In the genomic region with DNA sequence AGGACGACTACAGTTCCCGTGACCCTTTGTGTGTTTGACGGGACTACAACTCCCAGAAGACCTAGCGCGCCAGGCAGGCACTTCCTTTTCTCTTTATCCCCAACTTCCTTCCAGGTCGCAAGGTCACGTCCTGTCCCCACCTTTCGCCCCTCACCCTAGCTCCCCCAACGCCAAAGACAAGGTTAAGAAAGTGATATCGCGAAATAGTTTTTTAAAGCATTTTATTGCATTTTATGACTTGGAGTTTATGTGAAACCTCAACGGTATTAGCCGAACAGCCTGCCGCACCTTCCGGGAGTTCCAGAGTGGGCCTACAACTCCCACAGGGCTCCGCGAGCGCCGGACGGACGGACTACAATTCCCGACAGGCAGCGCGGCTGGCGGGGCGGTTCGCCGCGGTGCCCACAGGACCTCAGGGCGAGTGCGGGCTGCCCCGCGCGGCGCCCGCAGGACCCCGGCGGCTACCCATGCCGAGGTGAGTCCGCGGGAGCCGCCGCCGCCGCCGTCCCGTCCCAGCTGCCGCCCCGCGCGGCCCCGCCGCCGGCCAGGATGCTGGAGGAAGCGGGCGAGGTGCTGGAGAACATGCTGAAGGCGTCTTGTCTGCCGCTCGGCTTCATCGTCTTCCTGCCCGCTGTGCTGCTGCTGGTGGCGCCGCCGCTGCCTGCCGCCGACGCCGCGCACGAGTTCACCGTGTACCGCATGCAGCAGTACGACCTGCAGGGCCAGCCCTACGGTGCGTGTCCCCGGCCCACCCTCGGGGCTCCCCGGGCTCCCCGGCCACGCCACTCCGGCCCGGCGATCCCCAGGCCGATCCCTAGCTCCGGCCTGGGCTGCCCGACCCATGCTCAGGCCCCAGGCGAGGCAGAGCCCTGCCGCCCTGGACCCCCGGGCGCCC, we compare ENCODE assay signal across 8 cellular contexts. TPM values are rescaled to one million over a fixed set of nuclear protein-coding genes. Genes with fewer than 3 reads are reported as not detected.
A peak's percentile ranks its signal among the peaks of the same experiment; 100 is the strongest.
DNase-seq lines count a peak whose midpoint lies in the region; FAIRE-seq and TF ChIP-seq lines count a peak whose summit lies in the region.

NCLN (plus strand) TSS at position 449 of the 895 bp plus-strand sequence; CDS start at position 550, 101 bp downstream.

- H2AK5ac ChIP-seq in neuronal stem cell (ENCODE audit: low read depth, low read length) = peak within 1 kb of the TSS; percentile 91

- peaks cover 58% of the 10 kb centered on the region for H3K4me1 Mint-ChIP-seq in activated naive CD4-positive, alpha-beta T cell treated with anti-CD3 and anti-CD28 coated beads for 36 hours (ENCODE audit: low read depth)

- H3K27ac Mint-ChIP-seq in activated naive CD4-positive, alpha-beta T cell treated with anti-CD3 and anti-CD28 coated beads for 36 hours = peak within 1 kb of the TSS; percentile 99

- H3K36me3 ChIP-seq in neuronal stem cell (replicated peaks in 1 of 2; ENCODE audit: control insufficient read depth in 2 of 2, insufficient read depth in 2 of 2, low read length in 2 of 2) = peaks cover 6 to 7% of the 10 kb centered on the region in 2 donors

- no peaks in the 10 kb centered on the region for H3K9me3 Mint-ChIP-seq in activated naive CD4-positive, alpha-beta T cell treated with anti-CD3 and anti-CD28 coated beads for 36 hours

- no peaks in the 10 kb centered on the region for H3K27me3 Mint-ChIP-seq in activated naive CD4-positive, alpha-beta T cell treated with anti-CD3 and anti-CD28 coated beads for 36 hours (ENCODE audit: low read depth)

- peaks cover 6 to 12% of the 10 kb centered on the region in 2 donors for H3K4me1 ChIP-seq in neuronal stem cell (ENCODE audit: control insufficient read depth in 2 of 2, insufficient read depth in 1 of 2, low read depth in 1 of 2, low read length in 2 of 2)

- CTCF ChIA-PET in activated naive CD4-positive, alpha-beta T cell treated with anti-CD3 and anti-CD28 coated beads for 36 hours (lab: Charles Lee) = interaction anchor here (1.6 kb wide), 1 partner anchor 234 kb away, joined by 3 read pairs; no protein-coding TSS in a partner anchor

- H2AFZ ChIP-seq in neuronal stem cell (ENCODE audit: low read length) = peak within 1 kb of the TSS; percentile 96

- no peak within 1 kb of the TSS for H2BK120ac ChIP-seq in neuronal stem cell (ENCODE audit: low read depth, low read length)

- DNase-seq in GDM1 (lab: John Stamatoyannopoulos, UW) (peak; percentile 89), HFF-Myc (ENCODE audit: extremely low read depth, low read depth) (peak; percentile 78), NAMALWA (ENCODE audit: low spot score) (peak; percentile 96), SK-N-DZ (ENCODE audit: low spot score) (peak; percentile 94), frontal cortex (ENCODE audit: low spot score in 2 of 2) (peak; percentile 93 to 96), neuronal stem cell (ENCODE audit: low spot score) (peak; percentile 96)
- DNase-seq in activated naive CD4-positive, alpha-beta T cell treated with anti-CD3 and anti-CD28 coated beads for 36 hours = peak; percentile 95

- intact Hi-C loops in activated naive CD4-positive, alpha-beta T cell treated with anti-CD3 and anti-CD28 coated beads for 36 hours (cut with micrococcal nuclease) = loop anchor here (1.0 to 2.0 kb wide), 4 partner anchors 125 to 402 kb away; partner anchors contain the start of gene SGTA

- H3K4me2 ChIP-seq in neuronal stem cell (ENCODE audit: insufficient read depth, low read length, poor library complexity, severe bottlenecking) = peak within 1 kb of the TSS; percentile 93

- H3K36me3 Mint-ChIP-seq in activated naive CD4-positive, alpha-beta T cell treated with anti-CD3 and anti-CD28 coated beads for 36 hours (ENCODE audit: low read depth) = peaks cover 13% of the 10 kb centered on the region

- peak within 1 kb of the TSS; percentile 93 for H3K18ac ChIP-seq in neuronal stem cell (ENCODE audit: low read length)

- no peaks in the 10 kb centered on the region for H3K27me3 ChIP-seq in neuronal stem cell (ENCODE audit: control insufficient read depth in 3 of 3, insufficient read depth in 3 of 3, low read depth in 1 of 3, low read length in 3 of 3)

- H3K4ac ChIP-seq in neuronal stem cell (ENCODE audit: low read length) = peak within 1 kb of the TSS; percentile 93

- H3K4me3 Mint-ChIP-seq in activated naive CD4-positive, alpha-beta T cell treated with anti-CD3 and anti-CD28 coated beads for 36 hours = peak within 1 kb of the TSS; percentile 98

- peak within 1 kb of the TSS; percentile 90 for H2BK5ac ChIP-seq in neuronal stem cell (ENCODE audit: low read length)

- H3K27ac ChIP-seq in neuronal stem cell (replicated peaks; ENCODE audit: low read length) = no peak within 1 kb of the TSS

- H3K9ac ChIP-seq in neuronal stem cell (ENCODE audit: low read depth, low read length, poor library complexity) = peak within 1 kb of the TSS; percentile 99

- H2BK15ac ChIP-seq in neuronal stem cell (ENCODE audit: low read length) = peak within 1 kb of the TSS; percentile 43

- no peak within 1 kb of the TSS for H4K91ac ChIP-seq in neuronal stem cell (ENCODE audit: low read depth, low read length, poor library complexity)

- peak within 1 kb of the TSS; percentile 43 for H4K8ac ChIP-seq in neuronal stem cell (ENCODE audit: low read depth, low read length)

- H3K14ac ChIP-seq in neuronal stem cell (ENCODE audit: low read length) = peak within 1 kb of the TSS; percentile 71

- no peak within 1 kb of the TSS for H2BK12ac ChIP-seq in neuronal stem cell (ENCODE audit: low read length)

- H3K9me3 ChIP-seq in neuronal stem cell (replicated peaks in 1 of 2; ENCODE audit: control insufficient read depth in 2 of 2, insufficient read depth in 1 of 2, low read depth in 1 of 2, low read length in 2 of 2) = no peaks in the 10 kb centered on the region

- TF ChIP-seq CTCF in HFF-Myc (IDR thresholded peaks at IDR 0.05; ENCODE audit: low read depth, low read length, missing control alignments) (no peak), subcutaneous adipose tissue (IDR thresholded peaks at IDR 0.05; ENCODE audit: low read depth) (no peak)

- peak within 1 kb of the TSS; percentile 98 for H3K23ac ChIP-seq in neuronal stem cell (ENCODE audit: low read depth, low read length, poor library complexity)

- peaks cover 37% of the 10 kb centered on the region for H3K79me1 ChIP-seq in neuronal stem cell (ENCODE audit: low read depth, low read length)

- peak; percentile 30 for FAIRE-seq in frontal cortex (lab: Jason Lieb, UNC)

- peak within 1 kb of the TSS; percentile 92 for H3K4me3 ChIP-seq in HFF-Myc (replicated peaks; ENCODE audit: low read depth, low read length)
- peak within 1 kb of the TSS; percentile 75 to 94 for H3K4me3 ChIP-seq in neuronal stem cell (ENCODE audit: low read length in 2 of 2)

- no CpG with 5 or more reads among the region's 90 CpGs for WGBS in neuronal stem cell (ENCODE audit: extremely low coverage in 2 of 2, insufficient read length in 2 of 2, insufficient replicate concordance in 1 of 2), 2 donors

RNA-seq across cellular contexts. Expression of gene NCLN, which starts in this region (rescaled TPM):
- 47.8 and 70.4 TPM in 2 replicates for polyA plus RNA-seq in SK-N-DZ (2014; cell fraction: cytosol; rRNA removed)
- 72.9 and 104 TPM in 2 replicates for polyA plus RNA-seq in SK-N-DZ (2014; cell fraction: nucleus; rRNA removed)
- 10 to 100 TPM; 38.4 to 42.9 TPM for total RNA-seq in activated naive CD4-positive, alpha-beta T cell treated with anti-CD3 and anti-CD28 coated beads for 36 hours
- 13.9 TPM for total RNA-seq in frontal cortex
- polyA plus RNA-seq in neuronal stem cell (2013, experiment 1 of 2) = 20.8 TPM
- 20.9 TPM for polyA plus RNA-seq in neuronal stem cell (2013, experiment 2 of 2)
- 10 to 100 TPM; 20.0 to 34.9 (median 24.5) TPM for total RNA-seq in subcutaneous adipose tissue
